Comparison of ENCODE assay signal across 9 cellular contexts in genomic region chr2:189613077-189613636, GRCh38. TPM values are rescaled to one million over a fixed set of nuclear protein-coding genes. Genes with fewer than 3 reads are reported as not detected.
A peak's percentile ranks its signal among the peaks of the same experiment; 100 is the strongest.
DNase-seq lines count a peak whose midpoint lies in the region; ATAC-seq, FAIRE-seq and TF ChIP-seq lines count a peak whose summit lies in the region.
"Had no signal": no experiment of that assay in that cellular context is flagged by ENCODE, and none has a peak within 500 bp of the region (broad histone marks: within the 10 kb centered on the region; RNA-seq: fewer than 3 reads in every experiment).

No MANE protein-coding gene starts in this region.

- H3K27me3 ChIP-seq in K562 (ENCODE audit: control insufficient read depth in 2 of 2, insufficient read depth in 2 of 2, low read length in 2 of 2) (no peaks in the 10 kb centered on the region), H9 (ENCODE audit: insufficient read depth, low read length) (no peaks in the 10 kb centered on the region)

- H3K9me3 ChIP-seq in K562 (replicated peaks; ENCODE audit: control insufficient read depth, insufficient read depth, low read depth, low read length) (no peaks in the 10 kb centered on the region), H9 (ENCODE audit: control insufficient read depth, low read depth, low read length) (no peaks in the 10 kb centered on the region)

- no peak overlapping the region for H3K4me3 Mint-ChIP-seq in H9

- POLR2A ChIA-PET in K562 (lab: Yijun Ruan, JAX): interaction anchor here (0.6 to 1.6 kb wide), 8 partner anchors 9 to 514 kb away, joined by 3 to 9 read pairs (median 5); partner anchors contain the start of gene SLC40A1

- H3K4me2 ChIP-seq in K562 (ENCODE audit: insufficient read depth, low read length) (peak overlapping the region; percentile 54), H9 (ENCODE audit: insufficient read depth, insufficient read length, low read length) (no peak overlapping the region)

- peak; percentile 86 for TF ChIP-seq EP300 in K562 (IDR thresholded peaks at IDR 0.05; ENCODE audit: low read length)

- no peaks in the 10 kb centered on the region for H3K79me1 ChIP-seq in H9 (ENCODE audit: insufficient read depth, low read depth, low read length, poor library complexity, severe bottlenecking)

- no peak overlapping the region for H2BK5ac ChIP-seq in H9 (ENCODE audit: insufficient read length, low read length)

- peak; percentile 97 for FAIRE-seq in K562 (lab: Jason Lieb, UNC)

- CTCF ChIA-PET in K562 (lab: Yijun Ruan, JAX; ENCODE audit: low intra/inter-chr PET ratio): no interaction called here

- no peaks in the 10 kb centered on the region for H3K4me1 Mint-ChIP-seq in H9

- H2BK20ac ChIP-seq in H9 (ENCODE audit: low read depth, low read length, poor library complexity, severe bottlenecking): no peak overlapping the region

- no peak overlapping the region for H3K56ac ChIP-seq in H9 (ENCODE audit: insufficient read length, low read depth, low read length)

- no peaks in the 10 kb centered on the region for H3K36me3 Mint-ChIP-seq in H9 (ENCODE audit: insufficient read depth in 1 of 3, low read depth in 3 of 3)

- H3K9me3 Mint-ChIP-seq in H9: no peaks in the 10 kb centered on the region

- DNase-seq in HS-27A (ENCODE audit: low read depth) (peak; percentile 51), K562 (ENCODE audit: extremely low read depth in 1 of 4, low spot score in 3 of 4) (peak; percentile 32 to 88 (median 54)), islet precursor cell (peak; percentile 71), stromal cell of bone marrow (ENCODE audit: low read depth) (peak; percentile 72), GM13976 (ENCODE audit: low spot score) (no peak), H9 (no peak)
- DNase-seq: MV-4-11 had no signal

- no peak overlapping the region for H2BK15ac ChIP-seq in H9 (ENCODE audit: low read depth, low read length)

- H3K4me1 ChIP-seq in K562 (replicated peaks in 1 of 2; ENCODE audit: control insufficient read depth in 2 of 2, insufficient read depth in 2 of 2, low read length in 2 of 2) (peaks cover 7 to 42% of the 10 kb centered on the region in 2 experiments; a peak in 4 of 5 replicates), H9 (ENCODE audit: insufficient read depth, low read length) (no peaks in the 10 kb centered on the region)

- no peaks in the 10 kb centered on the region for H3K23me2 ChIP-seq in H9 (ENCODE audit: insufficient read length, low read depth, low read length, poor library complexity, severe bottlenecking)

- no peak overlapping the region for H3K27ac Mint-ChIP-seq in H9

- H2AFZ ChIP-seq in K562 (ENCODE audit: low read depth, low read length) (peak overlapping the region; percentile 71), H9 (ENCODE audit: low read length) (no peak overlapping the region)

- H3K18ac ChIP-seq in H9 (ENCODE audit: insufficient read length, low read depth, low read length): no peak overlapping the region

- no peak for TF ChIP-seq RAD21 in K562 (CRISPR knock-in tag; conservative IDR thresholded peaks at IDR 0.05 in 1 of 2, IDR thresholded peaks at IDR 0.05 in 1 of 2)

- H4K5ac ChIP-seq in H9 (ENCODE audit: insufficient read length, low read depth, low read length): no peak overlapping the region

- no peak overlapping the region for H3K4ac ChIP-seq in H9 (ENCODE audit: low read depth, low read length)

- TF ChIP-seq CTCF in K562 (IDR thresholded peaks at IDR 0.05 in 2 of 3, conservative IDR thresholded peaks at IDR 0.05 in 1 of 3; ENCODE audit: insufficient read depth in 2 of 3, low read depth in 1 of 3, low read length in 3 of 3): no peak
- TF ChIP-seq CTCF in GM13976 (IDR thresholded peaks at IDR 0.05; ENCODE audit: borderline replicate concordance, control extremely low read depth, extremely low read depth, insufficient read depth, missing control alignments): no peak
- no peak for TF ChIP-seq CTCF in H9 (conservative IDR thresholded peaks at IDR 0.05)

- no peaks in the 10 kb centered on the region for H3K9me1 ChIP-seq in K562 (ENCODE audit: control insufficient read depth, insufficient read depth, low read length)

- H3K23ac ChIP-seq in H9 (ENCODE audit: insufficient read length, low read depth, low read length): no peak overlapping the region

- H3K27me3 Mint-ChIP-seq in H9 (ENCODE audit: low read depth): no peaks in the 10 kb centered on the region; the same call in 1 of the 2 replicates

- H4K8ac ChIP-seq in H9 (replicated peaks; ENCODE audit: insufficient read length, low read depth, low read length): no peak overlapping the region

- H3T11ph ChIP-seq in H9 (ENCODE audit: low read length): no peak overlapping the region

- in situ Hi-C loops in K562 (cut with MboI) (no loop called here), GM13976 (cut with MboI; ENCODE audit: low sequenced_read_pairs, unreplicated experiment) (no loop called here)

- ATAC-seq in K562 (peak; percentile 90), GM21423 (IDR thresholded peaks at IDR 0.05; ENCODE audit: unreplicated experiment) (no peak), GM21526 (IDR thresholded peaks at IDR 0.05; ENCODE audit: low FRiP score, unreplicated experiment) (no peak)

- H3K36me3 ChIP-seq in K562 (ENCODE audit: control insufficient read depth, insufficient read depth, low read length): no peaks in the 10 kb centered on the region; the same call in 2 of the 3 replicates

- BruUV-seq in K562 (replicated peaks; lab: Mats Ljungman, UMichigan): TSS peak; percentile 96

- H4K20me1 ChIP-seq in K562 (replicated peaks; ENCODE audit: control insufficient read depth, insufficient read depth, low read length) (no peaks in the 10 kb centered on the region), H9 (ENCODE audit: control insufficient read depth, insufficient read depth, insufficient read length) (no peaks in the 10 kb centered on the region)

- no peaks in the 10 kb centered on the region for H3K79me2 ChIP-seq in K562 (ENCODE audit: control insufficient read depth, insufficient read depth, low read length)
- no peaks in the 10 kb centered on the region for H3K79me2 ChIP-seq in H9 (ENCODE audit: insufficient read depth, low read length)

- intact Hi-C loops in K562 (cut with micrococcal nuclease): loop anchor here (2.0 kb wide), 1 partner anchor 32 kb away; the partner anchor contains the start of gene SLC40A1

- H3K4me3 ChIP-seq in K562: peak overlapping the region; percentile 10; the same call in 1 of the 2 replicates

- H3K27ac ChIP-seq in K562 (ENCODE audit: extremely low read depth, low read depth, low read length): peak overlapping the region; percentile 79
- no peak overlapping the region for H3K27ac ChIP-seq in H9 (ENCODE audit: insufficient read length, low read depth, low read length)

- peak overlapping the region in 1 of 2 experiments; percentile 75; a peak in 2 of 4 replicates for H3K9ac ChIP-seq in K562 (ENCODE audit: insufficient read depth in 1 of 2, low read depth in 2 of 2, low read length in 2 of 2)
- H3K9ac ChIP-seq in H9 (ENCODE audit: extremely low read depth, insufficient read length, low read length): no peak overlapping the region

- peak; percentile 56; the same call in 1 of the 2 replicates for TF ChIP-seq POLR2A in K562 (conservative IDR thresholded peaks at IDR 0.05)

- 0% methylated on average over 6 of the region's 6 CpGs for WGBS in K562 (ENCODE audit: insufficient coverage, low coverage, missing lambda C conversion rate)
- WGBS in H9 (ENCODE audit: extremely low coverage, insufficient read length, low lambda C conversion rate): no CpG with 5 or more reads among the region's 6 CpGs

- H2BK12ac ChIP-seq in H9 (ENCODE audit: insufficient read length, low read depth, low read length): no peak overlapping the region

- H2AK5ac ChIP-seq in H9 (ENCODE audit: insufficient read length, low read length): no peak overlapping the region

- no peak overlapping the region for H2BK120ac ChIP-seq in H9 (ENCODE audit: low read depth, low read length, poor library complexity, severe bottlenecking)

- H3K14ac ChIP-seq in H9 (ENCODE audit: insufficient read depth, low read length): no peak overlapping the region

- H4K91ac ChIP-seq in H9 (ENCODE audit: insufficient read length, low read depth, low read length): no peak overlapping the region

RNA-seq across cellular contexts. Expression of gene SLC40A1, which starts 32.6 kb away (rescaled TPM):
- 68.8 and 93.7 TPM in 2 replicates for total RNA-seq in K562 (2011; cell fraction: chromatin; rRNA removed; ENCODE audit: low replicate concordance)
- total RNA-seq in K562 (2011; cell fraction: nucleolus; rRNA removed): 41.2 and 67.8 TPM in 2 replicates
- 71.1 and 83.7 TPM in 2 replicates for total RNA-seq in K562 (2011; cell fraction: nucleoplasm; rRNA removed)
- 61.3 and 64.9 TPM in 2 replicates for total RNA-seq in K562 (2014; rRNA removed)
- 71.2 and 79.7 TPM in 2 replicates for total RNA-seq in K562 (2014; rRNA removed; fragmentation: Illumina TruSeq; extraction: Trizol)
- total RNA-seq in K562 (2015; rRNA removed; fragmentation: Illumina TruSeq; extraction: Trizol): 87.6 and 95.9 TPM in 2 replicates
- 44.1 and 47.8 TPM in 2 replicates for total RNA-seq in K562 (2021)
- 29.8 and 53.5 TPM in 2 replicates for polyA plus RNA-seq in K562 (2011; rRNA removed)
- 30.2 and 32.8 TPM in 2 replicates for polyA plus RNA-seq in K562 (2011; cell fraction: cytosol; rRNA removed)
- polyA plus RNA-seq in K562 (2011; cell fraction: nucleus; rRNA removed): 56.2 and 99.4 TPM in 2 replicates
- polyA plus RNA-seq in K562 (2012): 26.8 and 44.9 TPM in 2 replicates
- polyA plus RNA-seq in K562 (2014; fragmentation: Illumina TruSeq; extraction: Trizol): 60.6 and 65.1 TPM in 2 replicates
- polyA plus RNA-seq in K562 (2014; fragmentation: Nextera tagmentation; extraction: Ambion mirVana): 10 to 100 TPM; 53.3 to 54.9 TPM
- 41.0 and 42.2 TPM in 2 replicates for polyA plus RNA-seq in K562 (2014; rRNA removed)
- 62.5 and 95.5 TPM in 2 replicates for polyA minus RNA-seq in K562 (2011; rRNA and poly(A)+ RNA removed)
- polyA minus RNA-seq in K562 (2011; cell fraction: cytosol; rRNA and poly(A)+ RNA removed): 15.3 and 44.3 TPM in 2 replicates
- 67.9 and 73.3 TPM in 2 replicates for polyA minus RNA-seq in K562 (2011; cell fraction: nucleus; rRNA and poly(A)+ RNA removed)
- total RNA-seq in H9 (2021): not detected in 2 replicates

RNA-seq across cellular contexts. Expression of gene ASNSD1, which starts 48.1 kb away (rescaled TPM):
- 9.2 and 28.4 TPM in 2 replicates for total RNA-seq in K562 (2011; cell fraction: chromatin; rRNA removed; ENCODE audit: low replicate concordance)
- 6.0 and 7.0 TPM in 2 replicates for total RNA-seq in K562 (2011; cell fraction: nucleolus; rRNA removed)
- 10.2 and 10.3 TPM in 2 replicates for total RNA-seq in K562 (2011; cell fraction: nucleoplasm; rRNA removed)
- total RNA-seq in K562 (2014; rRNA removed): 25.1 and 26.9 TPM in 2 replicates
- total RNA-seq in K562 (2014; rRNA removed; fragmentation: Illumina TruSeq; extraction: Trizol): 41.2 and 47.2 TPM in 2 replicates
- total RNA-seq in K562 (2015; rRNA removed; fragmentation: Illumina TruSeq; extraction: Trizol): 40.1 and 40.5 TPM in 2 replicates
- 23.9 and 27.0 TPM in 2 replicates for total RNA-seq in K562 (2021)
- polyA plus RNA-seq in K562 (2011; rRNA removed): 19.1 and 31.7 TPM in 2 replicates
- polyA plus RNA-seq in K562 (2011; cell fraction: cytosol; rRNA removed): 3.4 and 9.2 TPM in 2 replicates
- 5.1 and 7.2 TPM in 2 replicates for polyA plus RNA-seq in K562 (2011; cell fraction: nucleus; rRNA removed)
- polyA plus RNA-seq in K562 (2012): 17.7 and 21.5 TPM in 2 replicates
- 33.6 and 46.5 TPM in 2 replicates for polyA plus RNA-seq in K562 (2014; fragmentation: Illumina TruSeq; extraction: Trizol)
- 10 to 100 TPM; 38.3 to 56.4 TPM for polyA plus RNA-seq in K562 (2014; fragmentation: Nextera tagmentation; extraction: Ambion mirVana)
- polyA plus RNA-seq in K562 (2014; rRNA removed): 28.4 and 30.3 TPM in 2 replicates
- 40.6 and 40.8 TPM in 2 replicates for polyA minus RNA-seq in K562 (2011; rRNA and poly(A)+ RNA removed)
- 32.7 and 48.7 TPM in 2 replicates for polyA minus RNA-seq in K562 (2011; cell fraction: cytosol; rRNA and poly(A)+ RNA removed)
- 7.0 and 13.2 TPM in 2 replicates for polyA minus RNA-seq in K562 (2011; cell fraction: nucleus; rRNA and poly(A)+ RNA removed)
- total RNA-seq in H9 (2021): 48.5 TPM in 2 replicates

Comparison
In these comparisons a context has a peak if more than half of its experiments do, and no peak if none do; other contexts are left out.
1. DNase-seq: peak in HS-27A (single experiment), K562 (4 of 4), islet precursor cell (single experiment) and stromal cell of bone marrow (single experiment); none in GM13976 (single experiment) and H9 (single experiment).
2. RNA of gene SLC40A1, which starts 32.6 kb away (total RNA-seq): 41.2 to 95.9 TPM in K562; not detected in H9; every median in the first group is over 10 times any median in the second.